Comparison of ENCODE assay signal across 35 cellular contexts in the genomic region with DNA sequence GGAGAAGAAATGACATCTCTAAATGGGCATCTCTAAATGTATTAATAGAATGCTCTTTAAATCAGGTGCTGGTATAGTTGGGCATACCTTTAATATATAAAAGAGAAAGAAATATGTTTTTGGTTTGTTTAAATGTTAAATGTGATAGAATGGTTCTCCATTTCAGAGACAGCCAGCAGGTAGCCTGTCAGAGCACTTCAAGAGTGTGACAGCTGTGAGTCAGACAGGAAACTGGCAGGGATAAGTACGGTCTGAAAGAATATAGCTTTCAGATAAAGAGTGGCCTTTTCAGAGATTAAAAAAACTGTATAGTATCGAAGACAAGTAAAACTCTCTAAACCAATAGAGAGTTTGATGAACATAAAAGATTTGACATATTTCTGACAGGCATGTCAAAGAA.
DNase-seq lines count a peak whose midpoint lies in the region; ATAC-seq and TF ChIP-seq lines count a peak whose summit lies in the region.
"Had no signal": no experiment of that assay in that cellular context is flagged by ENCODE, and none has a peak within 500 bp of the region (broad histone marks: within the 10 kb centered on the region; RNA-seq: fewer than 3 reads in every experiment).

No MANE protein-coding gene starts in this region.

- DNase-seq in NCI-H510A treated with DMSO at 0.1 percent for 48 hours (lab: John Stamatoyannopoulos, UW) (peak; percentile 10), NCI-H510A (lab: John Stamatoyannopoulos, UW) (no peak), NCI-H1105 (lab: John Stamatoyannopoulos, UW) (peak; percentile 15), OCI-M1 (lab: John Stamatoyannopoulos, UW) (peak; percentile 18), brain microvascular endothelial cell (no peak), NCI-H1694 treated with DMSO at 0.1 percent for 48 hours (lab: John Stamatoyannopoulos, UW) (no peak)
- DNase-seq: activated CD4-positive, alpha-beta T cell treated with anti-CD3 and anti-CD28 coated beads for 36 hours; activated CD8-positive, alpha-beta T cell treated with anti-CD3 and anti-CD28 coated beads, Interleukin-2, amount 10 ng/mL, durations not matched to agents 7 days and 5 days; activated naive CD4-positive, alpha-beta T cell treated with anti-CD3 and anti-CD28 coated beads, Interleukin-2, amount 10 ng/mL, durations not matched to agents 7 days and 5 days; AML-193; body of pancreas; CD4-positive, alpha-beta T cell; cerebellar nuclear complex; dermis blood vessel endothelial cell; esophagus squamous epithelium; foreskin keratinocyte; left cardiac atrium; mucosa of descending colon; natural killer cell; NCI-H187; NCI-H446 treated with DMSO at 0.1 percent for 48 hours; NK-92 treated with Interleukin-12 subunit alpha and Interleukin-12 subunit beta, amount 100 ng/mL, for 24 hours; occipital lobe; PC-3; right lobe of liver; SHP77 treated with DMSO at 0.1 percent for 48 hours; stomach; T-helper 2 cell; thyroid gland had no signal

- H3K9me3 ChIP-seq in gastroesophageal sphincter: no peaks in the 10 kb centered on the region
- H3K9me3 ChIP-seq: body of pancreas, esophagus squamous epithelium, mucosa of descending colon, prostate gland, right lobe of liver, stomach, thyroid gland had no signal

- no peaks in the 10 kb centered on the region for H3K36me3 ChIP-seq in brain microvascular endothelial cell (replicated peaks)
- H3K36me3 ChIP-seq in gastroesophageal sphincter: no peaks in the 10 kb centered on the region
- H3K36me3 ChIP-seq: esophagus squamous epithelium, prostate gland, stomach, thyroid gland had no signal

- no peaks in the 10 kb centered on the region for H3K4me1 ChIP-seq in gastroesophageal sphincter
- H3K4me1 ChIP-seq: body of pancreas, esophagus squamous epithelium, foreskin keratinocyte, prostate gland, right lobe of liver, stomach, thyroid gland had no signal

- TF ChIP-seq CTCF in brain microvascular endothelial cell (IDR thresholded peaks at IDR 0.05; ENCODE audit: low read depth, low read length, missing control alignments): no peak
- no peak for TF ChIP-seq CTCF in gastroesophageal sphincter (IDR thresholded peaks at IDR 0.05)

- TF ChIP-seq EP300 in gastroesophageal sphincter (IDR thresholded peaks at IDR 0.05): no peak

- H3K4me3 ChIP-seq in brain microvascular endothelial cell (ENCODE audit: low read depth, low read length) (no peak overlapping the region), gastroesophageal sphincter (no peak overlapping the region)
- H3K4me3 ChIP-seq: body of pancreas, esophagus squamous epithelium, lung, mucosa of descending colon, prostate gland, right lobe of liver, stomach, thyroid gland had no signal

- H3K27ac ChIP-seq in brain microvascular endothelial cell: no peak overlapping the region
- no peak overlapping the region for H3K27ac ChIP-seq in gastroesophageal sphincter
- H3K27ac ChIP-seq: body of pancreas, esophagus squamous epithelium, foreskin keratinocyte, KMS-11, prostate gland, right lobe of liver, stomach, thyroid gland had no signal

- ATAC-seq in esophagus mucosa: peak; percentile 59
- no peak for ATAC-seq in gastroesophageal sphincter
- ATAC-seq: activated CD4-positive, alpha-beta T cell treated with anti-CD3 and anti-CD28 coated beads for 36 hours; activated CD8-positive, alpha-beta T cell treated with anti-CD3 and anti-CD28 coated beads, Interleukin-2, amount 10 ng/mL, durations not matched to agents 7 days and 5 days; activated T-helper 17 cell treated with anti-CD3 and anti-CD28 coated beads, Interleukin-2, amount 50 U/mL, for 72 hours; body of pancreas; foreskin keratinocyte; left cardiac atrium; mucosa of descending colon; natural killer cell; PC-3; right lobe of liver had no signal

- TF ChIP-seq POLR2A in gastroesophageal sphincter (IDR thresholded peaks at IDR 0.05): no peak

- in situ Hi-C loops in brain microvascular endothelial cell (cut with HindIII; ENCODE audit: low pct_ligation_motif_present, low sequenced_read_pairs): no loop called here

- WGBS in gastroesophageal sphincter (ENCODE audit: low coverage in 1 of 2), 2 donors: 28 to 46% methylated on average over 2 of the region's 2 CpGs

- H3K27me3 ChIP-seq in brain microvascular endothelial cell (replicated peaks) (no peaks in the 10 kb centered on the region), gastroesophageal sphincter (no peaks in the 10 kb centered on the region)
- H3K27me3 ChIP-seq: body of pancreas, esophagus squamous epithelium, foreskin keratinocyte, right lobe of liver, stomach, thyroid gland had no signal

Comparison
In these comparisons a context has a peak if more than half of its experiments do, and no peak if none do; other contexts are left out.
1. DNase-seq: peak in NCI-H510A treated with DMSO at 0.1 percent for 48 hours (single experiment), NCI-H1105 (single experiment) and OCI-M1 (single experiment); none in NCI-H510A (single experiment), brain microvascular endothelial cell (single experiment) and NCI-H1694 treated with DMSO at 0.1 percent for 48 hours (single experiment).